In the genomic region with DNA sequence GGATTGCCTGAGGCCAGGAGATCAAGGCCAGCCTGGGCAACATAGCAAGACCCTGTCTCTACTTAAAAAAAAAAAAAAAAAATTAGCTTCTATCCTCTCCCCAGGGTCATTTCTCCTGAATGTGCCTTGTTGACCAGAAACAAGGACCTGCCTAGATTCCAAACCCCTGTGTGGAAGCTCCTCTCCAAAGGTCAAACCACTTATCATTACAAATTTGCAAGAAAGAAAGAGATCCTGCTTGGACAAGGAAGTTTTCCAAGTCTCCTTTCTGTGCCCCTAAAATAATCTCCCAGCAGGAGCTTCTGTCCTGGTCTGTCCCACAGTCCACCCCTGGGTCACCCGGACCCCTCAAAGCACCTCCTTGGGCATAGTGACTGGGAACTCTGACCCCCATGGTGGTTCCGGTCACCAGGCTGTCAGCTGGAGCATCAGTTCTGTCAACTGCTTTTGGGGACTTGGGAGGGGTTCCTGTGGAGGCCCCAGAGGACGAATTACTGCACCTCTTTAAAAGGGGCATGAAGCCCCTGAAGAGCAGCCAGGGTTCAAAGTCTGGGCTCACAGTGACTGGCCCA, we compare ENCODE assay signal across 2 cellular contexts.
TF ChIP-seq lines count a peak whose summit lies in the region.

No MANE protein-coding gene starts in this region.

TF ChIP-seq in A549, 52 proteins besides CTCF, POLR2A, EP300 and RAD21:
- TF ChIP-seq, protein P1, sequence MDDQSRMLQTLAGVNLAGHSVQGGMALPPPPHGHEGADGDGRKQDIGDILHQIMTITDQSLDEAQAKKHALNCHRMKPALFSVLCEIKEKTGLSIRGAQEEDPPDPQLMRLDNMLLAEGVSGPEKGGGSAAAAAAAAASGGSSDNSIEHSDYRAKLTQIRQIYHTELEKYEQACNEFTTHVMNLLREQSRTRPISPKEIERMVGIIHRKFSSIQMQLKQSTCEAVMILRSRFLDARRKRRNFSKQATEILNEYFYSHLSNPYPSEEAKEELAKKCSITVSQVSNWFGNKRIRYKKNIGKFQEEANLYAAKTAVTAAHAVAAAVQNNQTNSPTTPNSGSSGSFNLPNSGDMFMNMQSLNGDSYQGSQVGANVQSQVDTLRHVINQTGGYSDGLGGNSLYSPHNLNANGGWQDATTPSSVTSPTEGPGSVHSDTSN (IDR thresholded peaks at IDR 0.05): no peak
- no peak for TF ChIP-seq JUNB (IDR thresholded peaks at IDR 0.05)

TF ChIP-seq in endothelial cell of umbilical vein, 7 proteins besides CTCF, POLR2A, EP300 and RAD21 (continued from another document):
- no peak for TF ChIP-seq MYC (IDR thresholded peaks at IDR 0.05; ENCODE audit: low read depth, low read length)
- no peak for TF ChIP-seq FOS (IDR thresholded peaks at IDR 0.05; ENCODE audit: borderline replicate concordance, insufficient read depth, low read length)
- TF ChIP-seq GATA2 (IDR thresholded peaks at IDR 0.05; ENCODE audit: insufficient read depth, insufficient read length, low read depth, low read length): no peak
- TF ChIP-seq POLR2AphosphoS5 (IDR thresholded peaks at IDR 0.05; ENCODE audit: insufficient read depth, low read depth, low read length): no peak
- TF ChIP-seq EZH2 (IDR thresholded peaks at IDR 0.05; ENCODE audit: borderline replicate concordance, low read depth, low read length, severe bottlenecking): no peak
- TF ChIP-seq JUN (IDR thresholded peaks at IDR 0.05; ENCODE audit: borderline replicate concordance, insufficient read depth, insufficient read length, low read depth): no peak
